In the genomic region with DNA sequence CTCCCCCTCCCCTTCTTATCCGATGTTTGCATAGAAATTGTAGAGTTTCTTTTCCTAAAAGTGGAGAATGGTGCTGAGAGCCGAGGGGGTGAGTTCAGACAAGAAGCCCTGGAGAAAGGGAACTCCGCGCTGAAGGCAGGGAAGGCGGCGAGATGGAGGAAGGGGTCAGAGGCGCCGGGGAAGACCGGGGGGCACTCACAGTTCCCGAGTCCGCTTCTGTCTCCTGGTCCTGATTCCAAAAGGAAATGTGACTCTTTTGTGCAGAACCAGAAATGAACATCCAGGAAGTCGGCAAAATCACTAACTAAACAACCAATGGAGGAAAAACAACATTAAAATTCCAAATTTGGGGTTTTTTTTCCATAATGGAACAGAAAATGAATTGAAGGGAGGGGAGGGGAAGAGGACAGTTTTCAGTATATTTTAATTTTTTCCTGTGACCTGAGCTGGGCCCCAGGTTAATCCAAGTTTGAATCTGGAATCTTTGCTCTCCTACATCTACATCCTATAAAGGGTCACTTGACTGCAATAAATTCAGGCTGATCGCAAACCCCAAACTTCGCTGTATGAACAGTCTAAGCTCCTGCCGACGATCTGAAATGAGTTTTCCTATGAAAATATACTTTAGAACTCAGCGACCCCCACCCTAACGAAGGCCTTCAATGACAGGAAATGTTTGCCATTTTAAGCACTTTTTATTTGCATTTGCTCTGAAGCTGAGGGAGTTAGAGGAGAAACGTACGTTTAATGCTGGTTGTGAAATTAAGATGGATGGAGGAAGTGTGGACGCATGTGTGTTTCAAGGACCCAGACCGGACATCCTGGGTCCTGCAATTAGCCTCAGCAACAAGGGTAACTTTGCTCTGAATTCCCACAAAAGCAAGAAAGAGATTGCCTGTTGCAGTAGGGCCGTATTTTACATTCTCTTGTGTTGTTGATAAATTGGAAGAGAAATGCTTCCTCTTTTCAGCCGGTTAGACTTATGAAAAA, we compare ENCODE assay signal across 13 cellular contexts.
DNase-seq lines count a peak whose midpoint lies in the region; ATAC-seq and TF ChIP-seq lines count a peak whose summit lies in the region.
"Had no signal": no experiment of that assay in that cellular context is flagged by ENCODE, and none has a peak within 500 bp of the region (broad histone marks: within the 10 kb centered on the region; RNA-seq: fewer than 3 reads in every experiment).

No MANE protein-coding gene starts in this region.

- TF ChIP-seq CTCF in choroid plexus epithelial cell (conservative IDR thresholded peaks at IDR 0.05; ENCODE audit: low read depth, low read length) (no peak), nephron progenitor cell (IDR thresholded peaks at IDR 0.05) (no peak)

- no peak for ATAC-seq in effector memory CD8-positive, alpha-beta T cell (replicated peaks)
- no peak for ATAC-seq in GM18870 (IDR thresholded peaks at IDR 0.05; ENCODE audit: unreplicated experiment)
- ATAC-seq: A549, upper lobe of right lung had no signal

- H3K4me1 Mint-ChIP-seq in nephron progenitor cell = peaks cover 100% of the 10 kb centered on the region
- peaks cover 5% of the 10 kb centered on the region in 2 donors for H3K4me1 Mint-ChIP-seq in effector memory CD8-positive, alpha-beta T cell (ENCODE audit: low read depth in 2 of 2)

- no peaks in the 10 kb centered on the region for H3K9me3 Mint-ChIP-seq in nephron progenitor cell
- no peaks in the 10 kb centered on the region for H3K9me3 Mint-ChIP-seq in effector memory CD8-positive, alpha-beta T cell

- peak overlapping the region; percentile 88 for H3K27ac Mint-ChIP-seq in nephron progenitor cell
- no peak overlapping the region for H3K27ac Mint-ChIP-seq in effector memory CD8-positive, alpha-beta T cell

- H3K4me3 ChIP-seq in choroid plexus epithelial cell (ENCODE audit: low read depth, low read length) = peak overlapping the region; percentile 54
- H3K4me3 ChIP-seq: A549, upper lobe of right lung had no signal

- H3K36me3 Mint-ChIP-seq in nephron progenitor cell (ENCODE audit: low read depth) = no peaks in the 10 kb centered on the region
- H3K36me3 Mint-ChIP-seq in effector memory CD8-positive, alpha-beta T cell (ENCODE audit: insufficient read depth) = peaks cover 4% of the 10 kb centered on the region

- peaks cover 9% of the 10 kb centered on the region for H3K27me3 Mint-ChIP-seq in nephron progenitor cell (ENCODE audit: low read depth, poor library complexity)
- peaks cover 51 to 82% of the 10 kb centered on the region in 2 donors for H3K27me3 Mint-ChIP-seq in effector memory CD8-positive, alpha-beta T cell

- H3K4me3 Mint-ChIP-seq in nephron progenitor cell = peak overlapping the region; percentile 74
- H3K4me3 Mint-ChIP-seq in effector memory CD8-positive, alpha-beta T cell = no peak overlapping the region

- DNase-seq in AML-193 (lab: John Stamatoyannopoulos, UW) (peak; percentile 22 to 33), NOMO-1 treated with DMSO at 0.1 percent for 48 hours (lab: John Stamatoyannopoulos, UW; ENCODE audit: unreplicated experiment) (peak; percentile 72), choroid plexus epithelial cell (ENCODE audit: low read depth) (peak; percentile 74), nephron progenitor cell (no peak), NCI-H187 (lab: John Stamatoyannopoulos, UW) (no peak), H4 (ENCODE audit: low spot score) (no peak)
- DNase-seq in effector memory CD8-positive, alpha-beta T cell = no peak
- DNase-seq: activated CD4-positive, CD25-positive, alpha-beta regulatory T cell; activated naive CD4-positive, alpha-beta T cell; NCI-H1048; upper lobe of right lung had no signal

Comparison
In these comparisons a context has a peak if more than half of its experiments do, and no peak if none do; other contexts are left out.
1. DNase-seq: peak in AML-193 (2 of 2), NOMO-1 treated with DMSO at 0.1 percent for 48 hours (single experiment) and choroid plexus epithelial cell (single experiment); none in nephron progenitor cell (single experiment), NCI-H187 (0 of 2), effector memory CD8-positive, alpha-beta T cell (0 of 3) and H4 (single experiment).